Comparison of ENCODE assay signal across 1 cellular context in the genomic region with DNA sequence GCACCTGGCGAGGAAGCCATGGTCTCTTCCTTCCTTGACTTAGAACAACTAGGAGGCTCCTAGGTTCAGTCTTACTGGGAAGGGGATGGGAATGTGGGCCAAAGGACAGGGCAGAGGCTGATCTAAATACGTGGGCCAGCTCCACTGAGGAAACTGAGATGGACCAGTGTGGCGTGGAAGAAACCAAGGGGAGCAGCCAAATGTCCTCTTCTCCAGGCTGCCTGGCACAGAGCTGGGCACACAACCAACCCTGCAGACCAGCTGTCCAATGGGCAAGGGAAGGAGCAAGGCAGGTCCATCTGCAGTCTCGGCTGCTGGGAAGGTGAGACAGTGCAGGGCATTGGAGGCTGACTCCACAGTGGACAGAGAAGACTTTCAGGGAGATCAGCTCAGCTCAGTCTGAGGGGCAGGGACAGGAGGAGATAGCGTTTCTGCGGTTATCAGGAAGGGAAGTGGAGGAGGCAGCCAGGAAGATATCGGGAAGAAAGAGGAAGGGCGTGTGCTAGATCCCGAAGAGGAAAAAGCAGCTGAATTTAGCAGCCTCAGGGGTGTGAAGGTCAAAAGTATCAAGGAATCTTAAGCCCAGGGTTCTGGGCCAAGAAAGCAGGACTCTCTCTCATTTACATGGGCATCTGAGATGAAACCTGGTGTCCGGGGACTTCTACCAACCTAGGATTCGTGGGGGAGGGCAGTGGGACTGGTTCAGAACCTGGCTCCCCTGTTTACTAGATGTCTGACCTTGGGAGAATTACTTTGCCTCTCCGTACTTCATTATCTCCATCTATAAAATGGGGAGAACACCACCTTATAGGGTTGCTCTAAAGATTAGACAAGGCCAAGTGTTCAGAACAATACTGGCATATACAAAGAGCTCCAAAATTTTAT.
TF ChIP-seq lines count a peak whose summit lies in the region.

No MANE protein-coding gene starts in this region.

TF ChIP-seq in WTC11, 78 proteins besides CTCF, POLR2A, EP300 and RAD21 (continued from another document):
- TF ChIP-seq, protein P1, sequence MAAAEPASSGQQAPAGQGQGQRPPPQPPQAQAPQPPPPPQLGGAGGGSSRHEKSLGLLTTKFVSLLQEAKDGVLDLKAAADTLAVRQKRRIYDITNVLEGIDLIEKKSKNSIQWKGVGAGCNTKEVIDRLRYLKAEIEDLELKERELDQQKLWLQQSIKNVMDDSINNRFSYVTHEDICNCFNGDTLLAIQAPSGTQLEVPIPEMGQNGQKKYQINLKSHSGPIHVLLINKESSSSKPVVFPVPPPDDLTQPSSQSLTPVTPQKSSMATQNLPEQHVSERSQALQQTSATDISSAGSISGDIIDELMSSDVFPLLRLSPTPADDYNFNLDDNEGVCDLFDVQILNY (CRISPR knock-in tag; IDR thresholded peaks at IDR 0.05): no peak
